ENCODE assay signal across 17 cellular contexts in the genomic region with DNA sequence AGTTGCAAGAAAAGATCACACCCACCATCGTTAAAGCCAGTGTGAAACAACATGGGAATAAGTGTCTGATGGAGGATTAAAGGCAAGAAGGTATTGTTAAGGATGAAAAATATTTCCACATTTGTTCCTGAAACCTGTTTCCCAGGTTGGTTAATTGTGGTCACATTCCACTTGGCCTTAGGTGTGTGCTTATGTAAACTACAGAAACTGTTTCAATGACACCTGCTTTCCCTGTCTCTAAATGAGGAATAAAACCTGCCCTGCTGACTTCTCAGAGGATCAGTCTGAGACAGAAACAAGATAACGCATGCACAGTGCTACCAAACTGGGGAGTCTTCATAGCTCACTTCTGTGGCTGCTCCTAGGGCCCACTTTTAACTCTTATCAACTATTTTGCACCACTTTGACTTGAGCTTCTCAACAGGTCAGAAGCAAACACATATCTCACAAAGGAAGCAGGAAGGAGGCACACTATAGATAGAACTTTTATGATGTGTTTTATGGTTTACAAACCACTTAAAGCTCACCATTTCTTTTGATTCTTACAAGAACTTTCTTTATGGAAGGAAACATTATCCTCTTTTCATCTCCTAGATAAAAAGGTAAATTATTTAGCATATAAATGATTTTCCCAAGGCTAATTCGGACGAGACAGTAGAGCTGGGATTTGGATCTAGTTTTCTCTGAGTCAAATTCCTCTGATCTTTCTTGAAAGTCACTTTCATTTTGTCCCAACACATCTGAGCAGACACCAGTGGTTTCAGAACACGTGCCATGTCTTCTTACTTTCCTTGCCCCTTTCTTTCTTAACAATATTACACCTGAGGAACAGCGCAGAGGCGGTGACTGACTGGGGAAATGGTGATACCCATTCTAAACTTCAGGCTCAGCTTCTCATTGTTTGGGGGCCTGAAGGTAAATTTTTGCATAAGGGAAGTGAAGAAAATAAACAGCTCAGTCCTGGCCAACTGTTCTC. TPM values are rescaled to one million over a fixed set of nuclear protein-coding genes. Genes with fewer than 3 reads are reported as not detected.
A peak's percentile ranks its signal among the peaks of the same experiment; 100 is the strongest.
DNase-seq lines count a peak whose midpoint lies in the region; ATAC-seq, FAIRE-seq and TF ChIP-seq lines count a peak whose summit lies in the region.
"Had no signal": no experiment of that assay in that cellular context is flagged by ENCODE, and none has a peak within 500 bp of the region (broad histone marks: within the 10 kb centered on the region; RNA-seq: fewer than 3 reads in every experiment).

No MANE protein-coding gene starts in this region.

- ATAC-seq in GM21367 (IDR thresholded peaks at IDR 0.05; ENCODE audit: unreplicated experiment) = no peak
- ATAC-seq: activated T-cell treated with anti-CD3 and anti-CD28 coated beads, Interleukin-2, amount 50 U/mL, for 4 hours; Right ventricle myocardium inferior had no signal

- intact Hi-C loops in MCF 10A (cut with micrococcal nuclease) (no loop called here), transverse colon (cut with DNase I; ENCODE audit: low total_unique reads) (no loop called here)

- H3K4me1 ChIP-seq in esophagus (ENCODE audit: control insufficient read depth in 2 of 2, insufficient read depth in 2 of 2, low read length in 1 of 2) (no peaks in the 10 kb centered on the region), transverse colon (peaks cover 9 to 51% (median 23%) of the 10 kb centered on the region in 4 donors)
- H3K4me1 ChIP-seq: BE2C had no signal

- WGBS in esophagus, 2 donors = 63 to 65% methylated on average over 7 of the region's 7 CpGs
- 50% methylated on average over 7 of the region's 7 CpGs for WGBS in transverse colon (ENCODE audit: low coverage in 1 of 2), 2 donors

- no peaks in the 10 kb centered on the region for H3K27me3 Mint-ChIP-seq in MCF 10A (ENCODE audit: insufficient read depth, unreplicated experiment)

- H3K4me3 Mint-ChIP-seq in MCF 10A (ENCODE audit: unreplicated experiment) = no peak overlapping the region
- H3K4me3 Mint-ChIP-seq: activated T-cell treated with anti-CD3 and anti-CD28 coated beads, Interleukin-2, amount 50 U/mL, for 4 hours had no signal

- CTCF ChIA-PET in MCF 10A (lab: Yijun Ruan, JAX) = interaction anchor here (0.6 to 4.4 kb wide), 6 partner anchors 9 to 1126 kb away, joined by 3 to 29 read pairs (median 8); no protein-coding TSS in a partner anchor

- H3K27ac Mint-ChIP-seq in MCF 10A (ENCODE audit: low read depth, unreplicated experiment) = no peak overlapping the region

- no peaks in the 10 kb centered on the region for H3K36me3 Mint-ChIP-seq in MCF 10A (ENCODE audit: insufficient read depth, unreplicated experiment)

- no peaks in the 10 kb centered on the region for H3K4me1 Mint-ChIP-seq in MCF 10A (ENCODE audit: insufficient read depth, unreplicated experiment)

- H3K9me3 ChIP-seq in esophagus (ENCODE audit: control insufficient read depth in 2 of 2, insufficient read depth in 1 of 2, low read depth in 1 of 2, low read length in 1 of 2) (peaks cover 2 to 5% of the 10 kb centered on the region in 2 donors), transverse colon (no peaks in the 10 kb centered on the region)
- H3K9me3 ChIP-seq: BE2C had no signal

- in situ Hi-C loops in T47D (cut with HindIII; ENCODE audit: low pct_unique_long_range_greater_than_20kb, low sequenced_read_pairs) = no loop called here
- in situ Hi-C loops in transverse colon (cut with MboI; ENCODE audit: low pct_ligation_motif_present in 1 of 4, low pct_unique_long_range_greater_than_20kb in 1 of 4, low sequenced_read_pairs in 3 of 4) = no loop called here

- no peak for TF ChIP-seq EP300 in transverse colon (IDR thresholded peaks at IDR 0.05; ENCODE audit: low read depth)

- peaks cover 7% of the 10 kb centered on the region for H3K9me3 Mint-ChIP-seq in MCF 10A (ENCODE audit: unreplicated experiment)

- peak; percentile 36 for TF ChIP-seq POLR2A in transverse colon (IDR thresholded peaks at IDR 0.05)

- H3K36me3 ChIP-seq in esophagus (ENCODE audit: control insufficient read depth in 2 of 2, insufficient read depth in 2 of 2, low read length in 1 of 2) (no peaks in the 10 kb centered on the region), transverse colon (no peaks in the 10 kb centered on the region)
- H3K36me3 ChIP-seq: BE2C had no signal

- peak; percentile 12 to 90 for DNase-seq in T47D (ENCODE audit: low read depth in 1 of 2, low spot score in 1 of 2)
- no peak for DNase-seq in MCF 10A (ENCODE audit: unreplicated experiment)
- peak; percentile 65 for DNase-seq in NCI-H748 (lab: John Stamatoyannopoulos, UW; ENCODE audit: unreplicated experiment)
- DNase-seq in transverse colon = no peak
- DNase-seq in RCC 7860 (ENCODE audit: low spot score) = no peak
- no peak for DNase-seq in hepatic stellate cell (ENCODE audit: low spot score)
- DNase-seq: activated T-cell treated with anti-CD3 and anti-CD28 coated beads, Interleukin-2, amount 50 U/mL, for 4 hours; BE2C; central memory CD4-positive, alpha-beta T cell; erythroblast; IMR-90; NCI-H2171 treated with DMSO at 0.1 percent for 48 hours; stimulated activated CD4-positive, alpha-beta T cell treated with anti-CD3 and anti-CD28 coated beads, Interleukin-4, amount 100 ng/mL, for 4 hours had no signal

- no peak for FAIRE-seq in RCC 7860 (lab: Jason Lieb, UNC)
- FAIRE-seq: G401.6 had no signal

- H3K27me3 ChIP-seq in esophagus (ENCODE audit: control insufficient read depth in 1 of 2, insufficient read depth in 2 of 2, low read length in 2 of 2) (no peaks in the 10 kb centered on the region), transverse colon (no peaks in the 10 kb centered on the region)
- H3K27me3 ChIP-seq: BE2C had no signal

- no peak overlapping the region for H3K4me3 ChIP-seq in esophagus (ENCODE audit: low read depth in 1 of 2, low read length in 2 of 2)
- H3K4me3 ChIP-seq in transverse colon = no peak overlapping the region

- peak overlapping the region; percentile 55 to 63 for H3K27ac ChIP-seq in esophagus (ENCODE audit: low read depth in 2 of 2, low read length in 1 of 2)
- peak overlapping the region; percentile 85 to 88 (median 86) for H3K27ac ChIP-seq in transverse colon

- POLR2A ChIA-PET in MCF 10A (lab: Yijun Ruan, JAX) = interaction anchor here (0.6 kb wide), 1 partner anchor 9 kb away, joined by 3 read pairs; no protein-coding TSS in a partner anchor

- TF ChIP-seq CTCF in MCF 10A (IDR thresholded peaks at IDR 0.05; ENCODE audit: unreplicated experiment) (no peak), transverse colon (IDR thresholded peaks at IDR 0.05) (no peak)

- BruUV-seq in MCF 10A (replicated peaks; lab: Mats Ljungman, UMichigan) = no TSS peak

RNA-seq across cellular contexts. Expression of gene CYP2J2, which starts 33.4 kb away (rescaled TPM):
- total RNA-seq in MCF 10A (2022) (0.25 and 0.42 TPM in 2 replicates), transverse colon (10 to 100 TPM; 21.7 to 61.9 (median 42.5) TPM)
- polyA plus RNA-seq in esophagus = 10 to 100 TPM in 1 of 2 donors, 1 to 10 TPM in 1; 9.5 to 21.4 TPM
- polyA plus RNA-seq: IMR-90 had no signal

Comparison
In these comparisons a context has a peak if more than half of its experiments do, and no peak if none do; other contexts are left out.
1. DNase-seq: peak in T47D (2 of 2) and NCI-H748 (single experiment); none in MCF 10A (single experiment), transverse colon (single experiment), RCC 7860 (single experiment) and hepatic stellate cell (single experiment).
2. RNA of gene CYP2J2, which starts 33.4 kb away (total RNA-seq): 21.7 to 61.9 TPM in transverse colon; 0.25 to 0.42 TPM in MCF 10A; every median in the first group is over 10 times any median in the second.